Comparison of ENCODE assay signal across 1 cellular context in the genomic region with DNA sequence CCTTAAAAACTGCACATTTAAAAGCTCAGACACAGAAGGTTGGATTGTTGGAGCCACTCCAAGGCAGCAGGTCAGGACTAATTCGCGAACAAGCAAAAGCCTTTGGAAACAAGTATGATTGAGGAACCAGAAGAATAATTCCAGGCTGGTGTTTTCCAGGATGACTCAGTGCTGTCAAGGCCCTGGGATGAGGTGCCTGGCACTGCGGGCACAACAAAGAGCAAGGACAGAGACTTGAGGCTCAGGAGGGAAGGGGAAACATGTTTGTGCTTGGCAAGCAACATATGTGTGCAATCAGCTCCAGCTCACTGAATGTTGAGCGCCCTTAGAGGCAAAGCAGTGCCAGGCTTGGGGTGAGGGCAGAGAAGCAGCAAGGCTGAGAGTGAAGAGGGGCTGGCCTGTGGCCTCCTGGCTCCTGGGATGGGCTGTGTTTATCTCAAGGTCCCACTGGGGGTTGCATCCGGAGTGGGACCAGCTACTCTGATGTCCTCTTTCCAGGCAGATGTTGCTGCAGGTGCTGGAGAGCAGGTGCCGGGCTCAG.
TF ChIP-seq lines count a peak whose summit lies in the region.

No MANE protein-coding gene starts in this region.

TF ChIP-seq in GM23338, 12 proteins besides CTCF, POLR2A, EP300 and RAD21:
- TF ChIP-seq, protein P1, sequence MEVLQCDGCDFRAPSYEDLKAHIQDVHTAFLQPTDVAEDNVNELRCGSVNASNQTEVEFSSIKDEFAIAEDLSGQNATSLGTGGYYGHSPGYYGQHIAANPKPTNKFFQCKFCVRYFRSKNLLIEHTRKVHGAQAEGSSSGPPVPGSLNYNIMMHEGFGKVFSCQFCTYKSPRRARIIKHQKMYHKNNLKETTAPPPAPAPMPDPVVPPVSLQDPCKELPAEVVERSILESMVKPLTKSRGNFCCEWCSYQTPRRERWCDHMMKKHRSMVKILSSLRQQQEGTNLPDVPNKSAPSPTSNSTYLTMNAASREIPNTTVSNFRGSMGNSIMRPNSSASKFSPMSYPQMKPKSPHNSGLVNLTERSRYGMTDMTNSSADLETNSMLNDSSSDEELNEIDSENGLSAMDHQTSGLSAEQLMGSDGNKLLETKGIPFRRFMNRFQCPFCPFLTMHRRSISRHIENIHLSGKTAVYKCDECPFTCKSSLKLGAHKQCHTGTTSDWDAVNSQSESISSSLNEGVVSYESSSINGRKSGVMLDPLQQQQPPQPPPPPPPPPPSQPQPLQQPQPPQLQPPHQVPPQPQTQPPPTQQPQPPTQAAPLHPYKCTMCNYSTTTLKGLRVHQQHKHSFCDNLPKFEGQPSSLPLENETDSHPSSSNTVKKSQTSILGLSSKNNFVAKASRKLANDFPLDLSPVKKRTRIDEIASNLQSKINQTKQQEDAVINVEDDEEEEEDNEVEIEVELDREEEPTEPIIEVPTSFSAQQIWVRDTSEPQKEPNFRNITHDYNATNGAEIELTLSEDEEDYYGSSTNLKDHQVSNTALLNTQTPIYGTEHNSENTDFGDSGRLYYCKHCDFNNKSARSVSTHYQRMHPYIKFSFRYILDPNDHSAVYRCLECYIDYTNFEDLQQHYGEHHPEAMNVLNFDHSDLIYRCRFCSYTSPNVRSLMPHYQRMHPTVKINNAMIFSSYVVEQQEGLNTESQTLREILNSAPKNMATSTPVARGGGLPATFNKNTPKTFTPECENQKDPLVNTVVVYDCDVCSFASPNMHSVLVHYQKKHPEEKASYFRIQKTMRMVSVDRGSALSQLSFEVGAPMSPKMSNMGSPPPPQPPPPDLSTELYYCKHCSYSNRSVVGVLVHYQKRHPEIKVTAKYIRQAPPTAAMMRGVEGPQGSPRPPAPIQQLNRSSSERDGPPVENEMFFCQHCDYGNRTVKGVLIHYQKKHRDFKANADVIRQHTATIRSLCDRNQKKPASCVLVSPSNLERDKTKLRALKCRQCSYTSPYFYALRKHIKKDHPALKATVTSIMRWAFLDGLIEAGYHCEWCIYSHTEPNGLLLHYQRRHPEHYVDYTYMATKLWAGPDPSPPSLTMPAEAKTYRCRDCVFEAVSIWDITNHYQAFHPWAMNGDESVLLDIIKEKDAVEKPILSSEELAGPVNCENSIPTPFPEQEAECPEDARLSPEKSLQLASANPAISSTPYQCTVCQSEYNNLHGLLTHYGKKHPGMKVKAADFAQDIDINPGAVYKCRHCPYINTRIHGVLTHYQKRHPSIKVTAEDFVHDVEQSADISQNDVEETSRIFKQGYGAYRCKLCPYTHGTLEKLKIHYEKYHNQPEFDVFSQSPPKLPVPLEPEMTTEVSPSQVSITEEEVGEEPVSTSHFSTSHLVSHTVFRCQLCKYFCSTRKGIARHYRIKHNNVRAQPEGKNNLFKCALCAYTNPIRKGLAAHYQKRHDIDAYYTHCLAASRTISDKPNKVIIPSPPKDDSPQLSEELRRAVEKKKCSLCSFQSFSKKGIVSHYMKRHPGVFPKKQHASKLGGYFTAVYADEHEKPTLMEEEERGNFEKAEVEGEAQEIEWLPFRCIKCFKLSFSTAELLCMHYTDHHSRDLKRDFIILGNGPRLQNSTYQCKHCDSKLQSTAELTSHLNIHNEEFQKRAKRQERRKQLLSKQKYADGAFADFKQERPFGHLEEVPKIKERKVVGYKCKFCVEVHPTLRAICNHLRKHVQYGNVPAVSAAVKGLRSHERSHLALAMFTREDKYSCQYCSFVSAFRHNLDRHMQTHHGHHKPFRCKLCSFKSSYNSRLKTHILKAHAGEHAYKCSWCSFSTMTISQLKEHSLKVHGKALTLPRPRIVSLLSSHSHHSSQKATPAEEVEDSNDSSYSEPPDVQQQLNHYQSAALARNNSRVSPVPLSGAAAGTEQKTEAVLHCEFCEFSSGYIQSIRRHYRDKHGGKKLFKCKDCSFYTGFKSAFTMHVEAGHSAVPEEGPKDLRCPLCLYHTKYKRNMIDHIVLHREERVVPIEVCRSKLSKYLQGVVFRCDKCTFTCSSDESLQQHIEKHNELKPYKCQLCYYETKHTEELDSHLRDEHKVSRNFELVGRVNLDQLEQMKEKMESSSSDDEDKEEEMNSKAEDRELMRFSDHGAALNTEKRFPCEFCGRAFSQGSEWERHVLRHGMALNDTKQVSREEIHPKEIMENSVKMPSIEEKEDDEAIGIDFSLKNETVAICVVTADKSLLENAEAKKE (CRISPR knock-in tag; IDR thresholded peaks at IDR 0.05): no peak
- TF ChIP-seq EZH2 (IDR thresholded peaks at IDR 0.05; ENCODE audit: low read depth, unreplicated experiment) (no peak), STAT1 (IDR thresholded peaks at IDR 0.05; ENCODE audit: unreplicated experiment) (no peak), ZNF114 (CRISPR knock-in tag; IDR thresholded peaks at IDR 0.05) (no peak), EZH2phosphoT487 (IDR thresholded peaks at IDR 0.05; ENCODE audit: unreplicated experiment) (no peak), ZNF331 (CRISPR knock-in tag; IDR thresholded peaks at IDR 0.05; ENCODE audit: low read depth) (no peak), NANOG (IDR thresholded peaks at IDR 0.05; ENCODE audit: borderline replicate concordance) (no peak), POLR2AphosphoS5 (IDR thresholded peaks at IDR 0.05; ENCODE audit: low read depth) (no peak), CREB1 (CRISPR knock-in tag; IDR thresholded peaks at IDR 0.05; ENCODE audit: low read depth) (no peak), JUNB (IDR thresholded peaks at IDR 0.05; ENCODE audit: unreplicated experiment) (no peak)
- TF ChIP-seq, protein P2, sequence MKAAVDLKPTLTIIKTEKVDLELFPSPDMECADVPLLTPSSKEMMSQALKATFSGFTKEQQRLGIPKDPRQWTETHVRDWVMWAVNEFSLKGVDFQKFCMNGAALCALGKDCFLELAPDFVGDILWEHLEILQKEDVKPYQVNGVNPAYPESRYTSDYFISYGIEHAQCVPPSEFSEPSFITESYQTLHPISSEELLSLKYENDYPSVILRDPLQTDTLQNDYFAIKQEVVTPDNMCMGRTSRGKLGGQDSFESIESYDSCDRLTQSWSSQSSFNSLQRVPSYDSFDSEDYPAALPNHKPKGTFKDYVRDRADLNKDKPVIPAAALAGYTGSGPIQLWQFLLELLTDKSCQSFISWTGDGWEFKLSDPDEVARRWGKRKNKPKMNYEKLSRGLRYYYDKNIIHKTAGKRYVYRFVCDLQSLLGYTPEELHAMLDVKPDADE (IDR thresholded peaks at IDR 0.05): no peak
- TF ChIP-seq, protein P3, sequence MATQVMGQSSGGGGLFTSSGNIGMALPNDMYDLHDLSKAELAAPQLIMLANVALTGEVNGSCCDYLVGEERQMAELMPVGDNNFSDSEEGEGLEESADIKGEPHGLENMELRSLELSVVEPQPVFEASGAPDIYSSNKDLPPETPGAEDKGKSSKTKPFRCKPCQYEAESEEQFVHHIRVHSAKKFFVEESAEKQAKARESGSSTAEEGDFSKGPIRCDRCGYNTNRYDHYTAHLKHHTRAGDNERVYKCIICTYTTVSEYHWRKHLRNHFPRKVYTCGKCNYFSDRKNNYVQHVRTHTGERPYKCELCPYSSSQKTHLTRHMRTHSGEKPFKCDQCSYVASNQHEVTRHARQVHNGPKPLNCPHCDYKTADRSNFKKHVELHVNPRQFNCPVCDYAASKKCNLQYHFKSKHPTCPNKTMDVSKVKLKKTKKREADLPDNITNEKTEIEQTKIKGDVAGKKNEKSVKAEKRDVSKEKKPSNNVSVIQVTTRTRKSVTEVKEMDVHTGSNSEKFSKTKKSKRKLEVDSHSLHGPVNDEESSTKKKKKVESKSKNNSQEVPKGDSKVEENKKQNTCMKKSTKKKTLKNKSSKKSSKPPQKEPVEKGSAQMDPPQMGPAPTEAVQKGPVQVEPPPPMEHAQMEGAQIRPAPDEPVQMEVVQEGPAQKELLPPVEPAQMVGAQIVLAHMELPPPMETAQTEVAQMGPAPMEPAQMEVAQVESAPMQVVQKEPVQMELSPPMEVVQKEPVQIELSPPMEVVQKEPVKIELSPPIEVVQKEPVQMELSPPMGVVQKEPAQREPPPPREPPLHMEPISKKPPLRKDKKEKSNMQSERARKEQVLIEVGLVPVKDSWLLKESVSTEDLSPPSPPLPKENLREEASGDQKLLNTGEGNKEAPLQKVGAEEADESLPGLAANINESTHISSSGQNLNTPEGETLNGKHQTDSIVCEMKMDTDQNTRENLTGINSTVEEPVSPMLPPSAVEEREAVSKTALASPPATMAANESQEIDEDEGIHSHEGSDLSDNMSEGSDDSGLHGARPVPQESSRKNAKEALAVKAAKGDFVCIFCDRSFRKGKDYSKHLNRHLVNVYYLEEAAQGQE (IDR thresholded peaks at IDR 0.05; ENCODE audit: unreplicated experiment): no peak
